ENCODE assay signal across 9 cellular contexts in genomic region chr14:105581551-105582341, GRCh38. TPM values are rescaled to one million over a fixed set of nuclear protein-coding genes. Genes with fewer than 3 reads are reported as not detected.
DNase-seq lines count a peak whose midpoint lies in the region; ATAC-seq and TF ChIP-seq lines count a peak whose summit lies in the region.
"Had no signal": no experiment of that assay in that cellular context is flagged by ENCODE, and none has a peak within 500 bp of the region (broad histone marks: within the 10 kb centered on the region; RNA-seq: fewer than 3 reads in every experiment).

No MANE protein-coding gene starts in this region.

- intact Hi-C loops in mucosa of descending colon (cut with DNase I, micrococcal nuclease) = loop anchor here in 1 of 2 donors (10.0 kb wide), 1 partner anchor 123 kb away; no protein-coding TSS in a partner anchor
- intact Hi-C loops in activated T-helper 1 cell treated with anti-CD3 and anti-CD28 coated beads, Interleukin-12 subunit alpha, Interleukin-12 subunit beta, Interleukin-2, Interleukin-4 antibody, amounts not matched to agents 30 ng/mL and 10 ng/mL and 1 ng/mL, durations not matched to agents 14 hours and 24 hours and 36 hours (cut with micrococcal nuclease) = no loop called here

- no peak overlapping the region for H3K4me3 Mint-ChIP-seq in activated T-helper 1 cell treated with anti-CD3 and anti-CD28 coated beads, Interleukin-12 subunit alpha, Interleukin-12 subunit beta, Interleukin-2, Interleukin-4 antibody, amounts not matched to agents 30 ng/mL and 10 ng/mL and 1 ng/mL, durations not matched to agents 14 hours and 24 hours and 36 hours

- H3K4me1 ChIP-seq in mucosa of descending colon (ENCODE audit: low read depth) = no peaks in the 10 kb centered on the region

- H3K4me3 ChIP-seq in mucosa of descending colon = no peak overlapping the region

- DNase-seq in HuH-7.5 (ENCODE audit: low spot score) (peak; percentile 44), mucosa of descending colon (peak in 2 of 3 donors; percentile 28 to 45), AML-193 (lab: John Stamatoyannopoulos, UW) (no peak), DMS53 treated with DMSO at 0.1 percent for 48 hours (lab: John Stamatoyannopoulos, UW; ENCODE audit: unreplicated experiment) (no peak)
- DNase-seq in activated T-helper 1 cell treated with anti-CD3 and anti-CD28 coated beads, Interleukin-12 subunit alpha, Interleukin-12 subunit beta, Interleukin-2, Interleukin-4 antibody, amounts not matched to agents 30 ng/mL and 10 ng/mL and 1 ng/mL, durations not matched to agents 14 hours and 24 hours and 36 hours (ENCODE audit: low spot score) = no peak
- no peak for DNase-seq in activated naive CD4-positive, alpha-beta T cell treated with Interleukin-2 at 50 U/mL for 16 hours
- DNase-seq: effector CD4-positive, alpha-beta T cell had no signal

- no peaks in the 10 kb centered on the region for H3K4me1 Mint-ChIP-seq in activated T-helper 1 cell treated with anti-CD3 and anti-CD28 coated beads, Interleukin-12 subunit alpha, Interleukin-12 subunit beta, Interleukin-2, Interleukin-4 antibody, amounts not matched to agents 30 ng/mL and 10 ng/mL and 1 ng/mL, durations not matched to agents 14 hours and 24 hours and 36 hours (ENCODE audit: low read depth)

- no peaks in the 10 kb centered on the region for H3K36me3 Mint-ChIP-seq in activated T-helper 1 cell treated with anti-CD3 and anti-CD28 coated beads, Interleukin-12 subunit alpha, Interleukin-12 subunit beta, Interleukin-2, Interleukin-4 antibody, amounts not matched to agents 30 ng/mL and 10 ng/mL and 1 ng/mL, durations not matched to agents 14 hours and 24 hours and 36 hours (ENCODE audit: low read depth)

- no peak overlapping the region for H3K27ac Mint-ChIP-seq in activated T-helper 1 cell treated with anti-CD3 and anti-CD28 coated beads, Interleukin-12 subunit alpha, Interleukin-12 subunit beta, Interleukin-2, Interleukin-4 antibody, amounts not matched to agents 30 ng/mL and 10 ng/mL and 1 ng/mL, durations not matched to agents 14 hours and 24 hours and 36 hours

- no peaks in the 10 kb centered on the region for H3K9me3 ChIP-seq in mucosa of descending colon

- no peaks in the 10 kb centered on the region for H3K36me3 ChIP-seq in mucosa of descending colon (ENCODE audit: low read depth)

- ATAC-seq in GM18505 (IDR thresholded peaks at IDR 0.05; ENCODE audit: unreplicated experiment) (no peak), GM21723 (IDR thresholded peaks at IDR 0.05; ENCODE audit: unreplicated experiment) (peak; percentile 54), mucosa of descending colon (peak; percentile 38)

- peak; percentile 33 for TF ChIP-seq POLR2A in GM18505 (IDR thresholded peaks at IDR 0.05; ENCODE audit: borderline replicate concordance, extremely low read depth, insufficient read depth, insufficient read length)

- no peaks in the 10 kb centered on the region for H3K27me3 Mint-ChIP-seq in activated T-helper 1 cell treated with anti-CD3 and anti-CD28 coated beads, Interleukin-12 subunit alpha, Interleukin-12 subunit beta, Interleukin-2, Interleukin-4 antibody, amounts not matched to agents 30 ng/mL and 10 ng/mL and 1 ng/mL, durations not matched to agents 14 hours and 24 hours and 36 hours (ENCODE audit: insufficient read depth)

- H3K9me3 Mint-ChIP-seq in activated T-helper 1 cell treated with anti-CD3 and anti-CD28 coated beads, Interleukin-12 subunit alpha, Interleukin-12 subunit beta, Interleukin-2, Interleukin-4 antibody, amounts not matched to agents 30 ng/mL and 10 ng/mL and 1 ng/mL, durations not matched to agents 14 hours and 24 hours and 36 hours = no peaks in the 10 kb centered on the region

- TF ChIP-seq CTCF in mucosa of descending colon (IDR thresholded peaks at IDR 0.05) = no peak

RNA-seq across cellular contexts. Expression of gene TMEM121, which starts 55.4 kb away (rescaled TPM):
- total RNA-seq in mucosa of descending colon = 1 to 10 TPM in 2 of 3 donors, under 1 TPM in 1; 0.38 to 4.0 (median 1.0) TPM
- total RNA-seq in activated T-helper 1 cell treated with anti-CD3 and anti-CD28 coated beads, Interleukin-12 subunit alpha, Interleukin-12 subunit beta, Interleukin-2, Interleukin-4 antibody, amounts not matched to agents 30 ng/mL and 10 ng/mL and 1 ng/mL, durations not matched to agents 14 hours and 24 hours and 36 hours = 9.9 and 11.7 TPM in 2 replicates

Comparison
In these comparisons a context has a peak if more than half of its experiments do, and no peak if none do; other contexts are left out.
1. DNase-seq: peak in HuH-7.5 (single experiment) and mucosa of descending colon (2 of 3); none in activated T-helper 1 cell treated with anti-CD3 and anti-CD28 coated beads, Interleukin-12 subunit alpha, Interleukin-12 subunit beta, Interleukin-2, Interleukin-4 antibody, amounts not matched to agents 30 ng/mL and 10 ng/mL and 1 ng/mL, durations not matched to agents 14 hours and 24 hours and 36 hours (single experiment), AML-193 (0 of 2), DMS53 treated with DMSO at 0.1 percent for 48 hours (single experiment) and activated naive CD4-positive, alpha-beta T cell treated with Interleukin-2 at 50 U/mL for 16 hours (single experiment).